In genomic region chr1:36300526-36300925, GRCh38 we compare ENCODE assay signal across 8 cellular contexts. TPM values are rescaled to one million over a fixed set of nuclear protein-coding genes. Genes with fewer than 3 reads are reported as not detected.
DNase-seq lines count a peak whose midpoint lies in the region; ATAC-seq and TF ChIP-seq lines count a peak whose summit lies in the region.

No MANE protein-coding gene starts in this region.

- H3K9me3 ChIP-seq in ascending aorta (no peaks in the 10 kb centered on the region), lung (ENCODE audit: control insufficient read depth in 2 of 2, insufficient read depth in 1 of 2, low read length in 1 of 2) (no peaks in the 10 kb centered on the region), upper lobe of right lung (no peaks in the 10 kb centered on the region)

- peak; percentile 31 for DNase-seq in stimulated activated CD4-positive, alpha-beta T cell treated with anti-CD3 and anti-CD28 coated beads, Interleukin-15, amount 100 ng/mL, for 24 hours
- DNase-seq in stimulated activated CD4-positive, alpha-beta T cell treated with anti-CD3 and anti-CD28 coated beads, Interleukin-2, amount 100 ng/mL, for 48 hours: no peak
- DNase-seq in ascending aorta (ENCODE audit: low spot score in 2 of 2): no peak
- no peak for DNase-seq in lung (ENCODE audit: low spot score)
- no peak for DNase-seq in upper lobe of right lung
- DNase-seq in HPDE6-E6E7 (ENCODE audit: extremely low spot score): no peak

- H3K4me1 ChIP-seq in ascending aorta: peaks cover 0 to 2% of the 10 kb centered on the region in 2 donors
- peaks cover 3% of the 10 kb centered on the region in 2 donors for H3K4me1 ChIP-seq in lung (ENCODE audit: control insufficient read depth in 2 of 2, insufficient read depth in 2 of 2, low read length in 2 of 2)
- peaks cover 7% of the 10 kb centered on the region for H3K4me1 ChIP-seq in upper lobe of right lung

- H3K4me3 ChIP-seq in ascending aorta (no peak overlapping the region), lung (no peak overlapping the region), upper lobe of right lung (no peak overlapping the region)

- no peaks in the 10 kb centered on the region for H3K27me3 ChIP-seq in ascending aorta
- no peaks in the 10 kb centered on the region for H3K27me3 ChIP-seq in lung (ENCODE audit: control insufficient read depth, insufficient read depth)
- H3K27me3 ChIP-seq in upper lobe of right lung: no peaks in the 10 kb centered on the region

- intact Hi-C loops in ascending aorta (cut with DNase I): no loop called here
- intact Hi-C loops in upper lobe of right lung (cut with DNase I): no loop called here

- ATAC-seq in lung (ENCODE audit: insufficient read depth, low FRiP score) (no peak), upper lobe of right lung (peak; percentile 36), HG02973 (IDR thresholded peaks at IDR 0.05; ENCODE audit: unreplicated experiment) (no peak), GM21367 (IDR thresholded peaks at IDR 0.05; ENCODE audit: unreplicated experiment) (no peak)

- H3K27ac ChIP-seq in ascending aorta (peak overlapping the region; percentile 38), lung (ENCODE audit: low read depth in 1 of 2, low read length in 1 of 2) (peak overlapping the region; percentile 39 to 55), upper lobe of right lung (peak overlapping the region; percentile 63)

- TF ChIP-seq CTCF in ascending aorta (IDR thresholded peaks at IDR 0.05) (no peak), lung (IDR thresholded peaks at IDR 0.05; ENCODE audit: control extremely low read depth, extremely low read depth) (no peak), upper lobe of right lung (IDR thresholded peaks at IDR 0.05) (no peak)

- H3K36me3 ChIP-seq in ascending aorta: peaks cover 59 to 84% of the 10 kb centered on the region in 2 donors
- H3K36me3 ChIP-seq in lung (ENCODE audit: control insufficient read depth in 2 of 2, insufficient read depth in 2 of 2, low read length in 2 of 2): peaks cover 44 to 45% of the 10 kb centered on the region in 2 donors
- peaks cover 89% of the 10 kb centered on the region for H3K36me3 ChIP-seq in upper lobe of right lung

- WGBS in lung, 2 donors: 89 to 96% methylated on average over 1 of the region's 1 CpG

RNA-seq across cellular contexts. Expression of gene SH3D21, which starts 5.6 kb away (rescaled TPM):
- total RNA-seq in ascending aorta (1.3 TPM), lung (10 to 100 TPM; 13.5 to 16.6 TPM), upper lobe of right lung (10.2 TPM)
- polyA plus RNA-seq in lung: 1 to 10 TPM; 9.0 to 9.9 TPM

RNA-seq across cellular contexts. Expression of gene EVA1B, which starts 22.9 kb away (rescaled TPM):
- total RNA-seq in ascending aorta: 251 TPM
- total RNA-seq in lung: 10 to 100 TPM; 31.2 to 33.5 TPM
- 10 to 100 TPM; 33.9 to 59.5 TPM for polyA plus RNA-seq in lung
- 27.2 TPM for total RNA-seq in upper lobe of right lung
